In the genomic region with DNA sequence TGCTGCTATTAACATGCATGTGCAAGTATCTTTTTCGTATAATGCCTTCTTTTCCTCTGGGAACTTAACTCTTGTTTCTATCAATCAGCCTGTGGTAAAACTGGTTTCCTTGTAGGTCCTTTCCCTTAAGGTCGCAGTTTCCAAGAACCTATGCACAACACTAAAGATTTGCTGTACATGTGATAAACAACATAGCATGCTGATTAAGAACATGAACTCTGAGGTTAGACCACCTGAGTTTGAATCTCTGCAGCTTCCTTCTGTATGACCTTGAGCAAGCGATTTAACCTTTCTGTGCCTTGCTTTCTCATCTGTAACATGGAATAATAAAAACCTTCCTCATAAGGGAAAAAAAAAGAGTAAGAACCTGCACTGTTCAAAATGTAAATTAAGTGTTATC, we compare ENCODE assay signal across 38 cellular contexts.
"Had no signal": no experiment of that assay in that cellular context is flagged by ENCODE, and none has a peak within 500 bp of the region (broad histone marks: within the 10 kb centered on the region; RNA-seq: fewer than 3 reads in every experiment).

No MANE protein-coding gene starts in this region.

- ATAC-seq: activated naive CD4-positive, alpha-beta T cell treated with anti-CD3 and anti-CD28 coated beads, Interleukin-2, amount 50 U/mL, for 72 hours; activated naive CD8-positive, alpha-beta T cell treated with anti-CD3 and anti-CD28 coated beads, Interleukin-2, amount 50 U/mL, for 24 hours; activated T-cell treated with anti-CD3 and anti-CD28 coated beads, Interleukin-2, amount 50 U/mL, for 4 hours; activated T-cell treated with anti-CD3 and anti-CD28 coated beads, Interleukin-2, amount 50 U/mL, for 72 hours; activated T-helper 17 cell treated with anti-CD3 and anti-CD28 coated beads, Interleukin-2, amount 50 U/mL, for 72 hours; body of pancreas had no signal

- H3K4me1 ChIP-seq: adrenal gland, ascending aorta, body of pancreas, breast epithelium had no signal

- DNase-seq: activated effector memory CD4-positive, alpha-beta T cell treated with anti-CD3 and anti-CD28 coated beads, Interleukin-2, amount 50 U/mL, for 16 hours; activated effector memory CD4-positive, alpha-beta T cell treated with Interleukin-2 at 50 U/mL for 16 hours; activated gamma-delta T cell; activated gamma-delta T cell treated with Interleukin-2 at 50 U/mL for 16 hours; activated naive CD4-positive, alpha-beta T cell; activated naive CD4-positive, alpha-beta T cell treated with anti-CD3 and anti-CD28 coated beads for 36 hours; activated naive CD4-positive, alpha-beta T cell treated with anti-CD3 and anti-CD28 coated beads, Interleukin-2, amount 10 ng/mL, durations not matched to agents 7 days and 5 days; activated naive CD4-positive, alpha-beta T cell treated with anti-CD3 and anti-CD28 coated beads, Interleukin-2, amount 50 U/mL, for 16 hours; activated naive CD4-positive, alpha-beta T cell treated with Interleukin-2 at 50 U/mL for 16 hours; activated naive CD8-positive, alpha-beta T cell treated with anti-CD3 and anti-CD28 coated beads for 36 hours; activated naive CD8-positive, alpha-beta T cell treated with anti-CD3 and anti-CD28 coated beads, Interleukin-2, amount 10 ng/mL, durations not matched to agents 7 days and 5 days; activated naive CD8-positive, alpha-beta T cell treated with anti-CD3 and anti-CD28 coated beads, Interleukin-2, amount 50 U/mL, for 24 hours; activated T-cell treated with anti-CD3 and anti-CD28 coated beads, Interleukin-2, amount 50 U/mL, for 1 hour; activated T-cell treated with anti-CD3 and anti-CD28 coated beads, Interleukin-2, amount 50 U/mL, for 24 hours; activated T-cell treated with anti-CD3 and anti-CD28 coated beads, Interleukin-2, amount 50 U/mL, for 4 hours; activated T-cell treated with anti-CD3 and anti-CD28 coated beads, Interleukin-2, amount 50 U/mL, for 48 hours; activated T-cell treated with anti-CD3 and anti-CD28 coated beads, Interleukin-2, amount 50 U/mL, for 72 hours; adrenal gland; amniotic stem cell; amygdala; anterior cingulate cortex; aorta; body of pancreas; brain microvascular endothelial cell; caudate nucleus; central memory CD4-positive, alpha-beta T cell; cerebellar nuclear complex had no signal

- H3K27ac ChIP-seq: adrenal gland, ascending aorta, body of pancreas, brain microvascular endothelial cell, breast epithelium, cardiac muscle cell had no signal

- H3K36me3 ChIP-seq: adrenal gland, ascending aorta, brain microvascular endothelial cell, breast epithelium, cardiac muscle cell had no signal

- H3K36me3 Mint-ChIP-seq: activated naive CD4-positive, alpha-beta T cell treated with anti-CD3 and anti-CD28 coated beads, Interleukin-2, amount 10 ng/mL, durations not matched to agents 7 days and 5 days; activated naive CD4-positive, alpha-beta T cell treated with anti-CD3 and anti-CD28 coated beads, Interleukin-2, amount 50 U/mL, for 24 hours; activated naive CD4-positive, alpha-beta T cell treated with anti-CD3 and anti-CD28 coated beads, Interleukin-2, amount 50 U/mL, for 72 hours; activated naive CD8-positive, alpha-beta T cell; activated naive CD8-positive, alpha-beta T cell treated with anti-CD3 and anti-CD28 coated beads for 36 hours; activated naive CD8-positive, alpha-beta T cell treated with anti-CD3 and anti-CD28 coated beads, Interleukin-2, amount 10 ng/mL, durations not matched to agents 7 days and 5 days; brain had no signal

- H3K9me3 ChIP-seq: adrenal gland, ascending aorta, body of pancreas, breast epithelium had no signal

- H3K27me3 ChIP-seq: adrenal gland, ascending aorta, body of pancreas, brain microvascular endothelial cell, breast epithelium, cardiac muscle cell had no signal

- H3K4me1 Mint-ChIP-seq: activated naive CD4-positive, alpha-beta T cell treated with anti-CD3 and anti-CD28 coated beads, Interleukin-2, amount 10 ng/mL, durations not matched to agents 7 days and 5 days; activated naive CD4-positive, alpha-beta T cell treated with anti-CD3 and anti-CD28 coated beads, Interleukin-2, amount 50 U/mL, for 24 hours; activated naive CD8-positive, alpha-beta T cell treated with anti-CD3 and anti-CD28 coated beads for 36 hours; activated naive CD8-positive, alpha-beta T cell treated with anti-CD3 and anti-CD28 coated beads, Interleukin-2, amount 10 ng/mL, durations not matched to agents 7 days and 5 days; activated naive CD8-positive, alpha-beta T cell treated with anti-CD3 and anti-CD28 coated beads, Interleukin-2, amount 50 U/mL, for 24 hours; activated T-helper 17 cell treated with anti-CD3 and anti-CD28 coated beads, Interleukin-2, amount 50 U/mL, for 72 hours; central memory CD8-positive, alpha-beta T cell had no signal

- H3K9me3 Mint-ChIP-seq: activated naive CD4-positive, alpha-beta T cell treated with anti-CD3 and anti-CD28 coated beads, Interleukin-2, amount 10 ng/mL, durations not matched to agents 7 days and 5 days; activated naive CD4-positive, alpha-beta T cell treated with anti-CD3 and anti-CD28 coated beads, Interleukin-2, amount 50 U/mL, for 24 hours; activated naive CD4-positive, alpha-beta T cell treated with anti-CD3 and anti-CD28 coated beads, Interleukin-2, amount 50 U/mL, for 72 hours; activated naive CD8-positive, alpha-beta T cell treated with anti-CD3 and anti-CD28 coated beads, Interleukin-2, amount 10 ng/mL, durations not matched to agents 7 days and 5 days; activated naive CD8-positive, alpha-beta T cell treated with anti-CD3 and anti-CD28 coated beads, Interleukin-2, amount 50 U/mL, for 24 hours; activated T-cell treated with anti-CD3 and anti-CD28 coated beads, Interleukin-2, amount 50 U/mL, for 24 hours; activated T-cell treated with anti-CD3 and anti-CD28 coated beads, Interleukin-2, amount 50 U/mL, for 4 hours; activated T-cell treated with anti-CD3 and anti-CD28 coated beads, Interleukin-2, amount 50 U/mL, for 72 hours; activated T-helper 1 cell treated with anti-CD3 and anti-CD28 coated beads, Interleukin-12 subunit alpha, Interleukin-12 subunit beta, Interleukin-2, Interleukin-4 antibody, amounts not matched to agents 30 ng/mL and 10 ng/mL and 1 ng/mL, durations not matched to agents 14 hours and 24 hours and 36 hours; activated T-helper 17 cell treated with anti-CD3 and anti-CD28 coated beads, Interleukin-2, amount 50 U/mL, for 72 hours; activated T-helper 2 cell treated with anti-CD3 and anti-CD28 coated beads, Interferon-gamma antibody, Interleukin-2, Interleukin-4, amounts not matched to agents 10 μg/mL and 5 μg/mL and 100 μg/mL, durations not matched to agents 14 hours and 24 hours and 36 hours; brain; central memory CD8-positive, alpha-beta T cell had no signal

- H3K27ac Mint-ChIP-seq: activated naive CD4-positive, alpha-beta T cell treated with anti-CD3 and anti-CD28 coated beads for 36 hours; activated naive CD4-positive, alpha-beta T cell treated with anti-CD3 and anti-CD28 coated beads, Interleukin-2, amount 10 ng/mL, durations not matched to agents 7 days and 5 days; activated naive CD4-positive, alpha-beta T cell treated with anti-CD3 and anti-CD28 coated beads, Interleukin-2, amount 50 U/mL, for 24 hours; activated naive CD4-positive, alpha-beta T cell treated with anti-CD3 and anti-CD28 coated beads, Interleukin-2, amount 50 U/mL, for 72 hours; activated naive CD8-positive, alpha-beta T cell; activated naive CD8-positive, alpha-beta T cell treated with anti-CD3 and anti-CD28 coated beads for 36 hours; activated naive CD8-positive, alpha-beta T cell treated with anti-CD3 and anti-CD28 coated beads, Interleukin-2, amount 10 ng/mL, durations not matched to agents 7 days and 5 days; activated naive CD8-positive, alpha-beta T cell treated with anti-CD3 and anti-CD28 coated beads, Interleukin-2, amount 50 U/mL, for 24 hours; activated T-cell treated with anti-CD3 and anti-CD28 coated beads, Interleukin-2, amount 50 U/mL, for 24 hours; activated T-cell treated with anti-CD3 and anti-CD28 coated beads, Interleukin-2, amount 50 U/mL, for 72 hours; activated T-helper 1 cell treated with anti-CD3 and anti-CD28 coated beads, Interleukin-12 subunit alpha, Interleukin-12 subunit beta, Interleukin-2, Interleukin-4 antibody, amounts not matched to agents 30 ng/mL and 10 ng/mL and 1 ng/mL, durations not matched to agents 14 hours and 24 hours and 36 hours; activated T-helper 17 cell treated with anti-CD3 and anti-CD28 coated beads, Interleukin-2, amount 50 U/mL, for 72 hours; activated T-helper 2 cell treated with anti-CD3 and anti-CD28 coated beads, Interferon-gamma antibody, Interleukin-2, Interleukin-4, amounts not matched to agents 10 μg/mL and 5 μg/mL and 100 μg/mL, durations not matched to agents 14 hours and 24 hours and 36 hours; brain had no signal

- H3K4me3 ChIP-seq: adrenal gland, ascending aorta, body of pancreas, breast epithelium, cardiac muscle cell had no signal

- H3K4me3 Mint-ChIP-seq: activated naive CD4-positive, alpha-beta T cell treated with anti-CD3 and anti-CD28 coated beads for 36 hours; activated naive CD4-positive, alpha-beta T cell treated with anti-CD3 and anti-CD28 coated beads, Interleukin-2, amount 10 ng/mL, durations not matched to agents 7 days and 5 days; activated naive CD4-positive, alpha-beta T cell treated with anti-CD3 and anti-CD28 coated beads, Interleukin-2, amount 50 U/mL, for 24 hours; activated naive CD8-positive, alpha-beta T cell; activated naive CD8-positive, alpha-beta T cell treated with anti-CD3 and anti-CD28 coated beads for 36 hours; activated naive CD8-positive, alpha-beta T cell treated with anti-CD3 and anti-CD28 coated beads, Interleukin-2, amount 10 ng/mL, durations not matched to agents 7 days and 5 days; activated naive CD8-positive, alpha-beta T cell treated with anti-CD3 and anti-CD28 coated beads, Interleukin-2, amount 50 U/mL, for 24 hours; activated T-cell treated with anti-CD3 and anti-CD28 coated beads, Interleukin-2, amount 50 U/mL, for 24 hours; activated T-cell treated with anti-CD3 and anti-CD28 coated beads, Interleukin-2, amount 50 U/mL, for 4 hours; activated T-cell treated with anti-CD3 and anti-CD28 coated beads, Interleukin-2, amount 50 U/mL, for 72 hours; activated T-helper 1 cell treated with anti-CD3 and anti-CD28 coated beads, Interleukin-12 subunit alpha, Interleukin-12 subunit beta, Interleukin-2, Interleukin-4 antibody, amounts not matched to agents 30 ng/mL and 10 ng/mL and 1 ng/mL, durations not matched to agents 14 hours and 24 hours and 36 hours; activated T-helper 17 cell treated with anti-CD3 and anti-CD28 coated beads, Interleukin-2, amount 50 U/mL, for 72 hours; brain; central memory CD8-positive, alpha-beta T cell had no signal
